Comparison of ENCODE assay signal across 8 cellular contexts in genomic region chr11:73404048-73404447, GRCh38.
DNase-seq lines count a peak whose midpoint lies in the region; ATAC-seq and TF ChIP-seq lines count a peak whose summit lies in the region.

No MANE protein-coding gene starts in this region.

- TF ChIP-seq CTCF in HFF-Myc (IDR thresholded peaks at IDR 0.05; ENCODE audit: low read depth, low read length, missing control alignments), result peak; percentile 67

- no peak for ATAC-seq in GM18907 (IDR thresholded peaks at IDR 0.05; ENCODE audit: unreplicated experiment)

- H3K4me3 ChIP-seq in HFF-Myc (replicated peaks; ENCODE audit: low read depth, low read length), result no peak overlapping the region

- DNase-seq in C1 segment of cervical spinal cord (lab: John Stamatoyannopoulos, UW) (peak in 11 of 14 donors; percentile 5 to 67 (median 45)), HFF-Myc (ENCODE audit: extremely low read depth, low read depth) (no peak), SKM-1 treated with dmso at 0.1 percent for 144 hours (lab: John Stamatoyannopoulos, UW; ENCODE audit: unreplicated experiment) (peak; percentile 68), globus pallidus (ENCODE audit: low spot score) (peak; percentile 76), pons (ENCODE audit: low spot score) (peak; percentile 90)
- no peak for DNase-seq in stimulated activated naive CD4-positive, alpha-beta T cell treated with Interleukin-2 at 50 U/mL for 16 hours (lab: John Stamatoyannopoulos, UW)
- no peak for DNase-seq in stimulated activated CD4-positive, alpha-beta T cell treated with anti-CD3 and anti-CD28 coated beads, Interleukin-4, amount 100 ng/mL, for 4 hours

Comparison
In these comparisons a context has a peak if more than half of its experiments do, and no peak if none do; other contexts are left out.
1. DNase-seq: peak in C1 segment of cervical spinal cord (11 of 14), SKM-1 treated with dmso at 0.1 percent for 144 hours (single experiment), globus pallidus (single experiment) and pons (single experiment); none in HFF-Myc (single experiment), stimulated activated naive CD4-positive, alpha-beta T cell treated with Interleukin-2 at 50 U/mL for 16 hours (single experiment) and stimulated activated CD4-positive, alpha-beta T cell treated with anti-CD3 and anti-CD28 coated beads, Interleukin-4, amount 100 ng/mL, for 4 hours (0 of 2).